Comparison of ENCODE assay signal across 8 cellular contexts in the genomic region with DNA sequence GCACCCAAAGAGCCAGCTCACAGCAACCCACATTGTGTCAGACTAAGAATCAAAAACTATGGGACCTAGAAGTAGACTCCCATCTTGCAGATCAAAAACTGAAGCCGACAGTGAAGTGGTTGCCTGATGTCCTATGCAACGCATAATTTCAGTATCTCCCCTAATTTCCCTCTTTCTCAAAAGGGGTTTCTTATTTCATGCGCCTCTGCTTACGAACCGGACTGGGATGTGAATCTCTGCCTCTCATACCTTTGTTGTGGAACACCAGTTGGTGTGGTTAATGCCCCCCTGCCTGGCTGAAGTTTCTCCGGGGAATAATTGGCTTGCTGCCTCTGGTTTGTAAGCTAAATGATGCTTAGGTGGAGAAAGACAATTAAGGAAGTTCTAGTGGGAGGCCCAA. TPM values are rescaled to one million over a fixed set of nuclear protein-coding genes. Genes with fewer than 3 reads are reported as not detected.
DNase-seq lines count a peak whose midpoint lies in the region; ATAC-seq and TF ChIP-seq lines count a peak whose summit lies in the region.

No MANE protein-coding gene starts in this region.

- peaks cover 5% of the 10 kb centered on the region for H3K4me1 ChIP-seq in CD4-positive, alpha-beta memory T cell (ENCODE audit: insufficient read depth, low read length)
- peaks cover 0 to 13% of the 10 kb centered on the region in 2 donors for H3K4me1 ChIP-seq in duodenal mucosa (ENCODE audit: control insufficient read depth in 1 of 2, insufficient read depth in 2 of 2, low read length in 2 of 2)
- H3K4me1 ChIP-seq in osteoblast (ENCODE audit: insufficient read depth, low read length): no peaks in the 10 kb centered on the region

- no peak for TF ChIP-seq CTCF in LNCaP clone FGC (IDR thresholded peaks at IDR 0.05; ENCODE audit: control insufficient read depth, extremely low read depth, insufficient read depth)
- no peak for TF ChIP-seq CTCF in osteoblast (IDR thresholded peaks at IDR 0.05; ENCODE audit: extremely low read depth, low read depth, low read length)

- no peaks in the 10 kb centered on the region for H3K79me2 ChIP-seq in osteoblast (ENCODE audit: insufficient read depth, low read length)

- H3K27me3 Mint-ChIP-seq in CD4-positive, alpha-beta memory T cell: peaks cover 30 to 39% of the 10 kb centered on the region in 2 donors

- no peaks in the 10 kb centered on the region for H3K36me3 Mint-ChIP-seq in CD4-positive, alpha-beta memory T cell

- no peak overlapping the region for H3K4me3 ChIP-seq in CD4-positive, alpha-beta memory T cell (ENCODE audit: low read length in 2 of 2)
- H3K4me3 ChIP-seq in LNCaP clone FGC (ENCODE audit: low read depth, low read length) (peak overlapping the region; percentile 65), duodenal mucosa (ENCODE audit: low read depth in 1 of 2, low read length in 2 of 2) (peak overlapping the region; percentile 58 to 70), osteoblast (ENCODE audit: insufficient read depth, low read length) (no peak overlapping the region)

- no peaks in the 10 kb centered on the region for H4K20me1 ChIP-seq in osteoblast (ENCODE audit: insufficient read depth, low read length)

- POLR2A ChIA-PET in CD4-positive, alpha-beta memory T cell (lab: Charles Lee; ENCODE audit: partially characterized antibody): no interaction called here

- DNase-seq in CD4-positive, alpha-beta memory T cell: no peak
- DNase-seq in LNCaP clone FGC (ENCODE audit: low read depth) (no peak), osteoblast (ENCODE audit: insufficient read length, low spot score, missing footprints) (peak; percentile 91), NCI-H1694 (lab: John Stamatoyannopoulos, UW) (no peak), NCI-H128 (lab: John Stamatoyannopoulos, UW; ENCODE audit: unreplicated experiment) (no peak), midbrain (lab: John Stamatoyannopoulos, UW) (no peak)

- H3K36me3 ChIP-seq in CD4-positive, alpha-beta memory T cell (ENCODE audit: insufficient read depth, low read length): no peaks in the 10 kb centered on the region
- H3K36me3 ChIP-seq in duodenal mucosa (ENCODE audit: control insufficient read depth in 1 of 2, insufficient read depth in 2 of 2, low read length in 2 of 2): no peaks in the 10 kb centered on the region
- no peaks in the 10 kb centered on the region for H3K36me3 ChIP-seq in osteoblast (ENCODE audit: insufficient read depth, low read length)

- no peak for ATAC-seq in GM18520 (IDR thresholded peaks at IDR 0.05; ENCODE audit: unreplicated experiment)

- peaks cover 2 to 13% (median 6%) of the 10 kb centered on the region in 4 donors for H3K4me1 Mint-ChIP-seq in CD4-positive, alpha-beta memory T cell

- H3K9me3 ChIP-seq in CD4-positive, alpha-beta memory T cell (ENCODE audit: control insufficient read depth in 1 of 2, low read length in 2 of 2): no peaks in the 10 kb centered on the region
- H3K9me3 ChIP-seq in duodenal mucosa (ENCODE audit: control insufficient read depth in 1 of 2, low read length in 2 of 2): no peaks in the 10 kb centered on the region
- no peaks in the 10 kb centered on the region for H3K9me3 ChIP-seq in osteoblast (ENCODE audit: low read depth, low read length)

- CTCF ChIA-PET in CD4-positive, alpha-beta memory T cell (lab: Charles Lee; ENCODE audit: partially characterized antibody): no interaction called here

- H3K4me2 ChIP-seq in osteoblast (ENCODE audit: insufficient read depth, low read length): no peak overlapping the region

- no peak overlapping the region for H3K27ac ChIP-seq in CD4-positive, alpha-beta memory T cell (ENCODE audit: low read depth, low read length)
- no peak overlapping the region for H3K27ac ChIP-seq in duodenal mucosa (ENCODE audit: low read depth, low read length)
- H3K27ac ChIP-seq in osteoblast (ENCODE audit: low read depth, low read length): no peak overlapping the region

- no peaks in the 10 kb centered on the region for H3K27me3 ChIP-seq in CD4-positive, alpha-beta memory T cell (ENCODE audit: insufficient read depth, low read length)
- H3K27me3 ChIP-seq in duodenal mucosa (ENCODE audit: control insufficient read depth in 1 of 2, insufficient read depth in 2 of 2, low read length in 2 of 2): no peaks in the 10 kb centered on the region
- H3K27me3 ChIP-seq in osteoblast (ENCODE audit: insufficient read depth, low read length): peaks cover 18% of the 10 kb centered on the region

- H3K4me3 Mint-ChIP-seq in CD4-positive, alpha-beta memory T cell: peak overlapping the region; percentile 14 to 84 (median 64)

- intact Hi-C loops in CD4-positive, alpha-beta memory T cell (cut with micrococcal nuclease): no loop called here

- no peak overlapping the region for H2AFZ ChIP-seq in osteoblast (ENCODE audit: low read length)

- no peak overlapping the region for H3K27ac Mint-ChIP-seq in CD4-positive, alpha-beta memory T cell

- no peaks in the 10 kb centered on the region for H3K9me3 Mint-ChIP-seq in CD4-positive, alpha-beta memory T cell

- H3K9ac ChIP-seq in duodenal mucosa (ENCODE audit: low read depth in 1 of 2, low read length in 2 of 2): no peak overlapping the region

RNA-seq across cellular contexts. Expression of a gene that starts 0.5 kb away (rescaled TPM):
- 1 to 10 TPM; 6.6 to 8.3 TPM for total RNA-seq in CD4-positive, alpha-beta memory T cell
- polyA plus RNA-seq in CD4-positive, alpha-beta memory T cell: 1 to 10 TPM; 2.4 to 3.3 TPM
- 2.1 and 5.1 TPM in 2 replicates for total RNA-seq in osteoblast

Comparison
In these comparisons a context has a peak if more than half of its experiments do, and no peak if none do; other contexts are left out.
1. H3K4me3 ChIP-seq: peak in LNCaP clone FGC (single experiment) and duodenal mucosa (2 of 2); none in CD4-positive, alpha-beta memory T cell (0 of 2) and osteoblast (single experiment).